9 cellular contexts compared by ENCODE assay signal in the genomic region with DNA sequence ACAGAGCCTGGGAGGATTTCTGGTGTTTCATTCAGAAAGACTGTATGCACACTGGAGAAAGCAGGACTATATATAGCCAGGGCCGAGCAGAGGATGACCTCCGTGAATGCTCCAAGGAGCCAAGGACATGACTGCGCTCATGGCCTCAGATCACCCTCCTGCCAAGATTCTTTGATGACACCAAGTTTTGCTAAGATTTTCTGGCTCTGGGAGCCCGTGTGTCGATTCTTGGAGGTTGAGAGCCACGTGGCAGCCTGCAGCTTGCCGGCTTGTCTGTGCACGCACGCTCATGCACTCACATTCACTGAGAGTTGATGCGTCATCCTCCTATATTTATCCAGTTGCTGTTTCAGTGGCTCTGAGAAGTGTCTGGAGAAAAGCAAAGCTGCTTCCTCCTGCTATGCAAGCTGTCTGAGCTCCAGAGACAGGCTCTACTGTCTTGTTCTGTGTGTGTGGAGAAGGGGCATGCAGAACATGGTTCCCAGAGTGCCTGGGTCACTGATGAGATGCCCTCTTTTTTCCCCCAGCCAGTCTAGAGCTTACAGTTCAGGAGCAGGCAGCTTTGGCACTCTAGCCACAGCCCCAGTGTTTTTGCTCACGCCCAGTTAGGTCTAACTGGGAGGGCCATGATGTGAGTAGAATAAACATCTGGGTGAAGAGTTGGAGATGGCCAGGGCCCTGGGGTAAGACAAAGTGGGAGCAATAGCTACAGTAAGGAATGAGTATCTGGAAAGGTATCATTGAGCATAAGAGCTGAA.
DNase-seq lines count a peak whose midpoint lies in the region; ATAC-seq and TF ChIP-seq lines count a peak whose summit lies in the region.
"Had no signal": no experiment of that assay in that cellular context is flagged by ENCODE, and none has a peak within 500 bp of the region (broad histone marks: within the 10 kb centered on the region; RNA-seq: fewer than 3 reads in every experiment).

No MANE protein-coding gene starts in this region.

- peaks cover 12 to 24% of the 10 kb centered on the region in 2 donors for H3K27me3 Mint-ChIP-seq in natural killer cell treated with Interleukin-12 subunit alpha and Interleukin-12 subunit beta and Interleukin-15 and Interleukin-18, amount 100 ng/mL, for 72 hours
- H3K27me3 Mint-ChIP-seq: activated naive CD8-positive, alpha-beta T cell treated with anti-CD3 and anti-CD28 coated beads, Interleukin-2, amount 50 U/mL, for 24 hours had no signal

- dilution Hi-C loops in IMR-90 (cut with HindIII; ENCODE audit: low sequenced_read_pairs, unreplicated experiment), result no loop called here

- H3K18ac ChIP-seq in IMR-90 (ENCODE audit: low read depth, low read length), result peak overlapping the region; percentile 86

- H3K36me3 ChIP-seq in IMR-90 (ENCODE audit: control insufficient read depth, insufficient read depth, low read length) (no peaks in the 10 kb centered on the region), ascending aorta (no peaks in the 10 kb centered on the region), hepatocyte (replicated peaks; ENCODE audit: insufficient read depth, low read depth) (no peaks in the 10 kb centered on the region), upper lobe of left lung (no peaks in the 10 kb centered on the region)

- H3K9me3 ChIP-seq in IMR-90 (ENCODE audit: control insufficient read depth, insufficient read depth, low read length) (no peaks in the 10 kb centered on the region), ascending aorta (no peaks in the 10 kb centered on the region), hepatocyte (ENCODE audit: low read depth) (no peaks in the 10 kb centered on the region), upper lobe of left lung (no peaks in the 10 kb centered on the region)

- H4K20me1 ChIP-seq in IMR-90 (ENCODE audit: insufficient read depth, low read length) (peaks cover 5% of the 10 kb centered on the region; the same call in 1 of the 2 replicates), hepatocyte (ENCODE audit: insufficient read depth, poor library complexity, severe bottlenecking) (no peaks in the 10 kb centered on the region)

- WGBS in IMR-90 (ENCODE audit: extremely low coverage in 2 of 2, insufficient read length in 1 of 2), 2 experiments, result 67% methylated on average over 1 of the region's 11 CpGs; no CpG with 5 or more reads in 1 of the 2 experiments
- WGBS in hepatocyte (ENCODE audit: low lambda C conversion rate, missing lambda C conversion rate), result 87% methylated on average over 11 of the region's 11 CpGs
- 59 to 87% methylated on average over 11 of the region's 11 CpGs for WGBS in upper lobe of left lung, 2 donors

- no peaks in the 10 kb centered on the region for H3K36me3 Mint-ChIP-seq in natural killer cell treated with Interleukin-12 subunit alpha and Interleukin-12 subunit beta and Interleukin-15 and Interleukin-18, amount 100 ng/mL, for 72 hours

- H3K27ac ChIP-seq in IMR-90 (ENCODE audit: insufficient read depth, low read length), result peak overlapping the region; percentile 72
- H3K27ac ChIP-seq in ascending aorta, result peak overlapping the region; percentile 67
- peak overlapping the region; percentile 36 for H3K27ac ChIP-seq in hepatocyte
- no peak overlapping the region for H3K27ac ChIP-seq in upper lobe of left lung
- H3K27ac ChIP-seq: parathyroid adenoma had no signal

- 0 out of 2 replicates have a peak, but pooled peaks have one; percentile 8 for TF ChIP-seq RAD21 in IMR-90 (IDR thresholded peaks at IDR 0.05; ENCODE audit: low read length)

- H3K9me3 Mint-ChIP-seq in natural killer cell treated with Interleukin-12 subunit alpha and Interleukin-12 subunit beta and Interleukin-15 and Interleukin-18, amount 100 ng/mL, for 72 hours, result no peaks in the 10 kb centered on the region
- H3K9me3 Mint-ChIP-seq: activated naive CD8-positive, alpha-beta T cell treated with anti-CD3 and anti-CD28 coated beads, Interleukin-2, amount 50 U/mL, for 24 hours had no signal

- no peaks in the 10 kb centered on the region for H3K79me1 ChIP-seq in IMR-90 (ENCODE audit: low read depth in 1 of 2, low read length in 2 of 2)

- CTCF ChIA-PET in IMR-90 (lab: Yijun Ruan, JAX), result interaction anchor here (0.6 to 1.3 kb wide), 5 partner anchors 9 to 22 kb away, joined by 3 to 5 read pairs (median 4); no protein-coding TSS in a partner anchor

- H3K9me1 ChIP-seq in IMR-90 (ENCODE audit: insufficient read depth, low read length), result peaks cover 11% of the 10 kb centered on the region

- peak overlapping the region; percentile 95 for H2BK20ac ChIP-seq in IMR-90 (ENCODE audit: low read depth, low read length)

- TF ChIP-seq POLR2A in IMR-90 (IDR thresholded peaks at IDR 0.05; ENCODE audit: low read depth, low read length), result peak; percentile 49; the same call in 1 of the 2 replicates
- no peak for TF ChIP-seq POLR2A in upper lobe of left lung (IDR thresholded peaks at IDR 0.05)

- H3K4me2 ChIP-seq in IMR-90 (ENCODE audit: low read depth, low read length) (peak overlapping the region; percentile 30), hepatocyte (no peak overlapping the region)

- H3K56ac ChIP-seq in IMR-90 (ENCODE audit: extremely low read depth, insufficient read depth, low read length), result peak overlapping the region; percentile 69; the same call in 1 of the 2 replicates

- H3K4me3 ChIP-seq in IMR-90 (ENCODE audit: insufficient read depth, low read depth, low read length) (no peak overlapping the region), ascending aorta (peak overlapping the region; percentile 0 to 33), hepatocyte (no peak overlapping the region), upper lobe of left lung (no peak overlapping the region)

- TF ChIP-seq CTCF in IMR-90 (conservative IDR thresholded peaks at IDR 0.05; ENCODE audit: low read depth, low read length) (no peak), ascending aorta (IDR thresholded peaks at IDR 0.05) (no peak), hepatocyte (IDR thresholded peaks at IDR 0.05; ENCODE audit: poor library complexity) (no peak), upper lobe of left lung (IDR thresholded peaks at IDR 0.05) (no peak)

- H2AK5ac ChIP-seq in IMR-90 (ENCODE audit: low read depth, low read length), result peak overlapping the region; percentile 86

- H3K27me3 ChIP-seq in IMR-90 (ENCODE audit: control insufficient read depth, insufficient read depth, low read length), result no peaks in the 10 kb centered on the region
- H3K27me3 ChIP-seq in ascending aorta, result no peaks in the 10 kb centered on the region
- no peaks in the 10 kb centered on the region for H3K27me3 ChIP-seq in hepatocyte
- no peaks in the 10 kb centered on the region for H3K27me3 ChIP-seq in upper lobe of left lung

- BruUV-seq in IMR-90 (replicated peaks; lab: Mats Ljungman, UMichigan), result no TSS peak

- H3K9me2 ChIP-seq in hepatocyte (replicated peaks; ENCODE audit: insufficient read depth), result no peaks in the 10 kb centered on the region

- POLR2A ChIA-PET in IMR-90 (lab: Charles Lee; ENCODE audit: unreplicated experiment), result interaction anchor here (0.6 kb wide), 1 partner anchor 1355 kb away, joined by 4 read pairs; no protein-coding TSS in a partner anchor

- intact Hi-C loops in IMR-90 (cut with micrococcal nuclease), result loop anchor here (1.0 to 5.0 kb wide), 2 partner anchors 41 to 573 kb away; no protein-coding TSS in a partner anchor
- intact Hi-C loops in ascending aorta (cut with DNase I), result loop anchor here (5.0 kb wide), 2 partner anchors 296 to 576 kb away; no protein-coding TSS in a partner anchor

- no peak for TF ChIP-seq EP300 in upper lobe of left lung (IDR thresholded peaks at IDR 0.05)

- peak overlapping the region; percentile 95 for H4K91ac ChIP-seq in IMR-90 (ENCODE audit: insufficient read depth, low read depth, low read length)

- H2AK9ac ChIP-seq in IMR-90 (replicated peaks; ENCODE audit: low read depth, low read length, poor library complexity), result peak overlapping the region; percentile 91

- peak overlapping the region; percentile 29 for H4K5ac ChIP-seq in IMR-90 (ENCODE audit: low read depth, low read length)

- no peak overlapping the region for H3K27ac Mint-ChIP-seq in natural killer cell treated with Interleukin-12 subunit alpha and Interleukin-12 subunit beta and Interleukin-15 and Interleukin-18, amount 100 ng/mL, for 72 hours
- H3K27ac Mint-ChIP-seq: activated naive CD8-positive, alpha-beta T cell treated with anti-CD3 and anti-CD28 coated beads, Interleukin-2, amount 50 U/mL, for 24 hours had no signal

- H3K79me2 ChIP-seq in hepatocyte, result no peaks in the 10 kb centered on the region
- H3K79me2 ChIP-seq: parathyroid adenoma had no signal

- peak; percentile 79 for ATAC-seq in IMR-90 (ENCODE audit: low read depth)
- peak; percentile 45 to 89 for ATAC-seq in upper lobe of left lung (ENCODE audit: low FRiP score in 2 of 2)
- no peak for ATAC-seq in HG03378 (IDR thresholded peaks at IDR 0.05; ENCODE audit: unreplicated experiment)
- no peak for ATAC-seq in natural killer cell treated with Interleukin-12 subunit alpha and Interleukin-12 subunit beta and Interleukin-15 and Interleukin-18, amount 100 ng/mL, for 72 hours
- ATAC-seq: activated naive CD8-positive, alpha-beta T cell treated with anti-CD3 and anti-CD28 coated beads, Interleukin-2, amount 50 U/mL, for 24 hours had no signal

- peak overlapping the region; percentile 63; the same call in 2 of the 3 replicates for H2BK15ac ChIP-seq in IMR-90 (ENCODE audit: low read depth, low read length)

- DNase-seq in IMR-90 (peak; percentile 98), ascending aorta (ENCODE audit: low spot score in 2 of 2) (peak; percentile 16 to 81), hepatocyte (ENCODE audit: low spot score) (peak; percentile 52), upper lobe of left lung (peak in 1 of 2 donors; percentile 42)
- no peak for DNase-seq in stimulated activated CD4-positive, alpha-beta T cell treated with anti-CD3 and anti-CD28 coated beads, Interleukin-4, amount 100 ng/mL, for 4 hours
- DNase-seq in natural killer cell treated with Interleukin-12 subunit alpha and Interleukin-12 subunit beta and Interleukin-15 and Interleukin-18, amount 100 ng/mL, for 72 hours (ENCODE audit: low spot score), result no peak

- peak overlapping the region; percentile 99 for H3K4ac ChIP-seq in IMR-90 (ENCODE audit: low read depth, low read length)

- peak overlapping the region; percentile 92 for H3K14ac ChIP-seq in IMR-90 (replicated peaks; ENCODE audit: low read depth, low read length)

- H3K4me1 Mint-ChIP-seq in natural killer cell treated with Interleukin-12 subunit alpha and Interleukin-12 subunit beta and Interleukin-15 and Interleukin-18, amount 100 ng/mL, for 72 hours (ENCODE audit: low read depth in 2 of 2), result no peaks in the 10 kb centered on the region
- H3K4me1 Mint-ChIP-seq: activated naive CD8-positive, alpha-beta T cell treated with anti-CD3 and anti-CD28 coated beads, Interleukin-2, amount 50 U/mL, for 24 hours had no signal

- in situ Hi-C loops in IMR-90 (cut with MboI; ENCODE audit: low sequenced_read_pairs), result no loop called here

- H3K4me1 ChIP-seq in IMR-90 (ENCODE audit: control insufficient read depth, insufficient read depth, low read length) (peaks cover 13% of the 10 kb centered on the region), ascending aorta (peaks cover 3 to 13% of the 10 kb centered on the region in 2 donors), hepatocyte (ENCODE audit: insufficient read depth) (peaks cover 4% of the 10 kb centered on the region), upper lobe of left lung (peaks cover 0 to 5% (median 0%) of the 10 kb centered on the region in 4 donors)
- H3K4me1 ChIP-seq: parathyroid adenoma had no signal

- H2AFZ ChIP-seq in IMR-90 (replicated peaks; ENCODE audit: low read length, poor library complexity) (peak overlapping the region; percentile 84), hepatocyte (no peak overlapping the region)
- H2AFZ ChIP-seq: parathyroid adenoma had no signal

- 0 out of 2 replicates have a peak overlapping the region, but pooled peaks have one; percentile 8 for H3K9ac ChIP-seq in IMR-90 (ENCODE audit: low read depth, low read length)
- H3K9ac ChIP-seq: parathyroid adenoma had no signal

- peak overlapping the region; percentile 95 for H3K23ac ChIP-seq in IMR-90 (ENCODE audit: low read depth, low read length)

- peak overlapping the region; percentile 57 to 81; a peak in 3 of 4 replicates for H4K8ac ChIP-seq in IMR-90 (ENCODE audit: low read depth in 2 of 2, low read length in 2 of 2)

- H2BK5ac ChIP-seq in IMR-90 (ENCODE audit: low read depth, low read length, poor library complexity, severe bottlenecking), result peak overlapping the region; percentile 84

- H3K4me3 Mint-ChIP-seq in natural killer cell treated with Interleukin-12 subunit alpha and Interleukin-12 subunit beta and Interleukin-15 and Interleukin-18, amount 100 ng/mL, for 72 hours, result no peak overlapping the region
- H3K4me3 Mint-ChIP-seq: activated naive CD8-positive, alpha-beta T cell treated with anti-CD3 and anti-CD28 coated beads, Interleukin-2, amount 50 U/mL, for 24 hours had no signal

- H2BK120ac ChIP-seq in IMR-90 (ENCODE audit: low read depth, low read length), result peak overlapping the region; percentile 90

Comparison
In these comparisons a context has a peak if more than half of its experiments do, and no peak if none do; other contexts are left out.
1. ATAC-seq: peak in IMR-90 (single experiment) and upper lobe of left lung (2 of 2); none in HG03378 (single experiment) and natural killer cell treated with Interleukin-12 subunit alpha and Interleukin-12 subunit beta and Interleukin-15 and Interleukin-18, amount 100 ng/mL, for 72 hours (0 of 2).
2. DNase-seq: peak in IMR-90 (single experiment), ascending aorta (2 of 2) and hepatocyte (single experiment); none in stimulated activated CD4-positive, alpha-beta T cell treated with anti-CD3 and anti-CD28 coated beads, Interleukin-4, amount 100 ng/mL, for 4 hours (0 of 2) and natural killer cell treated with Interleukin-12 subunit alpha and Interleukin-12 subunit beta and Interleukin-15 and Interleukin-18, amount 100 ng/mL, for 72 hours (single experiment).
3. H3K27ac ChIP-seq: peak in IMR-90 (single experiment), ascending aorta (2 of 2) and hepatocyte (single experiment); none in upper lobe of left lung (0 of 4).
4. H3K4me3 ChIP-seq: peak in ascending aorta (2 of 2); none in IMR-90 (single experiment), hepatocyte (single experiment) and upper lobe of left lung (0 of 4).